21 cellular contexts compared by ENCODE assay signal in genomic region chr9:5846080-5846479, GRCh38. TPM values are rescaled to one million over a fixed set of nuclear protein-coding genes. Genes with fewer than 3 reads are reported as not detected.
A peak's percentile ranks its signal among the peaks of the same experiment; 100 is the strongest.
DNase-seq lines count a peak whose midpoint lies in the region; ATAC-seq and TF ChIP-seq lines count a peak whose summit lies in the region.
"Had no signal": no experiment of that assay in that cellular context is flagged by ENCODE, and none has a peak within 500 bp of the region (broad histone marks: within the 10 kb centered on the region; RNA-seq: fewer than 3 reads in every experiment).

No MANE protein-coding gene starts in this region.

- H3K27me3 Mint-ChIP-seq in activated CD8-positive, alpha-beta T cell treated with anti-CD3 and anti-CD28 coated beads, Interleukin-2, amount 10 ng/mL, durations not matched to agents 7 days and 5 days (ENCODE audit: low read depth), result no peaks in the 10 kb centered on the region
- no peaks in the 10 kb centered on the region for H3K27me3 Mint-ChIP-seq in activated CD8-positive, alpha-beta T cell treated with anti-CD3 and anti-CD28 coated beads for 36 hours
- no peaks in the 10 kb centered on the region for H3K27me3 Mint-ChIP-seq in nephron (ENCODE audit: low read depth)

- no peaks in the 10 kb centered on the region for H3K36me3 ChIP-seq in Loucy (ENCODE audit: insufficient read depth, low read length)
- no peaks in the 10 kb centered on the region for H3K36me3 ChIP-seq in WERI-Rb-1
- H3K36me3 ChIP-seq: adrenal gland, SJCRH30 had no signal

- H3K4me3 ChIP-seq in Loucy (ENCODE audit: low read length, poor library complexity, severe bottlenecking), result no peak overlapping the region
- H3K4me3 ChIP-seq in WERI-Rb-1 (ENCODE audit: low read depth, low read length), result no peak overlapping the region
- H3K4me3 ChIP-seq: adrenal gland, dorsolateral prefrontal cortex, esophagus muscularis mucosa, SJCRH30 had no signal

- H3K4me1 Mint-ChIP-seq in activated CD8-positive, alpha-beta T cell treated with anti-CD3 and anti-CD28 coated beads, Interleukin-2, amount 10 ng/mL, durations not matched to agents 7 days and 5 days (ENCODE audit: low read depth), result peaks cover 88% of the 10 kb centered on the region
- H3K4me1 Mint-ChIP-seq in activated CD8-positive, alpha-beta T cell treated with anti-CD3 and anti-CD28 coated beads for 36 hours (ENCODE audit: low read depth), result peaks cover 66% of the 10 kb centered on the region
- H3K4me1 Mint-ChIP-seq in nephron, result peaks cover 43% of the 10 kb centered on the region

- H4K20me1 ChIP-seq in Loucy (ENCODE audit: insufficient read depth, low read length, poor library complexity, severe bottlenecking), result no peaks in the 10 kb centered on the region

- POLR2A ChIA-PET in activated CD8-positive, alpha-beta T cell treated with anti-CD3 and anti-CD28 coated beads, Interleukin-2, amount 10 ng/mL, durations not matched to agents 7 days and 5 days (lab: Charles Lee), result no interaction called here
- POLR2A ChIA-PET in activated CD8-positive, alpha-beta T cell treated with anti-CD3 and anti-CD28 coated beads for 36 hours (lab: Charles Lee), result interaction anchor here (1.0 to 1.3 kb wide), 2 partner anchors 13 to 21 kb away, joined by 3 to 7 read pairs; partner anchors contain the start of gene ERMP1

- no peak for ATAC-seq in activated CD8-positive, alpha-beta T cell treated with anti-CD3 and anti-CD28 coated beads, Interleukin-2, amount 10 ng/mL, durations not matched to agents 7 days and 5 days
- ATAC-seq in activated CD8-positive, alpha-beta T cell treated with anti-CD3 and anti-CD28 coated beads for 36 hours, result no peak

- DNase-seq in activated CD8-positive, alpha-beta T cell treated with anti-CD3 and anti-CD28 coated beads, Interleukin-2, amount 10 ng/mL, durations not matched to agents 7 days and 5 days, result no peak
- DNase-seq in activated CD8-positive, alpha-beta T cell treated with anti-CD3 and anti-CD28 coated beads for 36 hours, result no peak
- peak; percentile 83 for DNase-seq in WERI-Rb-1
- DNase-seq in amygdala (lab: John Stamatoyannopoulos, UW), result no peak
- no peak for DNase-seq in dermis blood vessel endothelial cell
- DNase-seq in OCI-M2 (lab: John Stamatoyannopoulos, UW; ENCODE audit: unreplicated experiment), result no peak
- DNase-seq: ACHN; activated CD4-positive, alpha-beta T cell treated with anti-CD3 and anti-CD28 coated beads, Interleukin-2, amount 50 U/mL, for 1 hour; activated T-cell treated with anti-CD3 and anti-CD28 coated beads, Interleukin-2, amount 50 U/mL, for 48 hours; adrenal gland; Caco-2; dorsolateral prefrontal cortex; NCI-H187 treated with DMSO at 0.1 percent for 48 hours; SJCRH30; stimulated activated CD4-positive, alpha-beta T cell treated with anti-CD3 and anti-CD28 coated beads, Interleukin-1b, Interleukin-23, amount 100 ng/mL, for 48 hours had no signal

- peaks cover 5% of the 10 kb centered on the region for H3K9me3 Mint-ChIP-seq in activated CD8-positive, alpha-beta T cell treated with anti-CD3 and anti-CD28 coated beads, Interleukin-2, amount 10 ng/mL, durations not matched to agents 7 days and 5 days (ENCODE audit: insufficient read depth)
- H3K9me3 Mint-ChIP-seq in activated CD8-positive, alpha-beta T cell treated with anti-CD3 and anti-CD28 coated beads for 36 hours, result peaks cover 2% of the 10 kb centered on the region
- H3K9me3 Mint-ChIP-seq in nephron, result no peaks in the 10 kb centered on the region
- H3K9me3 Mint-ChIP-seq: stimulated activated naive CD8-positive, alpha-beta T cell treated with anti-CD3 and anti-CD28 coated beads, Interleukin-15, Interleukin-2, amounts not matched to agents 100 ng/mL and 50 ng/mL, for 24 hours had no signal

- H3K27me3 ChIP-seq in Loucy (ENCODE audit: insufficient read depth, low read length, poor library complexity, severe bottlenecking), result no peaks in the 10 kb centered on the region
- H3K27me3 ChIP-seq in WERI-Rb-1 (ENCODE audit: insufficient read depth, low read depth, severe bottlenecking), result no peaks in the 10 kb centered on the region
- H3K27me3 ChIP-seq: adrenal gland, dorsolateral prefrontal cortex, esophagus muscularis mucosa, SJCRH30 had no signal

- peak overlapping the region; percentile 71 for H3K9ac ChIP-seq in Loucy (ENCODE audit: low read depth, low read length, poor library complexity, severe bottlenecking)

- H3K36me3 Mint-ChIP-seq in activated CD8-positive, alpha-beta T cell treated with anti-CD3 and anti-CD28 coated beads, Interleukin-2, amount 10 ng/mL, durations not matched to agents 7 days and 5 days (ENCODE audit: low read depth), result peaks cover 53% of the 10 kb centered on the region
- peaks cover 2% of the 10 kb centered on the region for H3K36me3 Mint-ChIP-seq in activated CD8-positive, alpha-beta T cell treated with anti-CD3 and anti-CD28 coated beads for 36 hours (ENCODE audit: low read depth)
- peaks cover 3% of the 10 kb centered on the region for H3K36me3 Mint-ChIP-seq in nephron (ENCODE audit: low read depth)

- H3K79me2 ChIP-seq in Loucy (ENCODE audit: insufficient read depth, low read length), result no peaks in the 10 kb centered on the region

- peak overlapping the region; percentile 76 for H3K27ac Mint-ChIP-seq in activated CD8-positive, alpha-beta T cell treated with anti-CD3 and anti-CD28 coated beads, Interleukin-2, amount 10 ng/mL, durations not matched to agents 7 days and 5 days
- H3K27ac Mint-ChIP-seq in activated CD8-positive, alpha-beta T cell treated with anti-CD3 and anti-CD28 coated beads for 36 hours, result no peak overlapping the region
- peak overlapping the region; percentile 75 to 100 (median 80) for H3K27ac Mint-ChIP-seq in nephron

- no peak overlapping the region for H2AFZ ChIP-seq in Loucy (ENCODE audit: low read length)

- peak overlapping the region; percentile 38 for H3K27ac ChIP-seq in WERI-Rb-1
- H3K27ac ChIP-seq: esophagus muscularis mucosa, SJCRH30 had no signal

- no peak for TF ChIP-seq CTCF in activated CD8-positive, alpha-beta T cell treated with anti-CD3 and anti-CD28 coated beads for 36 hours (IDR thresholded peaks at IDR 0.05)
- no peak for TF ChIP-seq CTCF in Loucy (conservative IDR thresholded peaks at IDR 0.05; ENCODE audit: low read length)
- no peak for TF ChIP-seq CTCF in WERI-Rb-1 (IDR thresholded peaks at IDR 0.05; ENCODE audit: low read depth, low read length)
- TF ChIP-seq CTCF in nephron (IDR thresholded peaks at IDR 0.05; ENCODE audit: unreplicated experiment in 3 of 3), result no peak

- H3K4me1 ChIP-seq in Loucy (ENCODE audit: insufficient read depth, low read length, poor library complexity, severe bottlenecking), result peaks cover 84% of the 10 kb centered on the region
- H3K4me1 ChIP-seq: esophagus muscularis mucosa had no signal

- CTCF ChIA-PET in activated CD8-positive, alpha-beta T cell treated with anti-CD3 and anti-CD28 coated beads, Interleukin-2, amount 10 ng/mL, durations not matched to agents 7 days and 5 days (lab: Charles Lee), result interaction anchor here (1.1 to 1.6 kb wide), 3 partner anchors 11 to 75 kb away, joined by 3 to 11 read pairs (median 3); partner anchors contain the start of gene ERMP1
- CTCF ChIA-PET in activated CD8-positive, alpha-beta T cell treated with anti-CD3 and anti-CD28 coated beads for 36 hours (lab: Charles Lee), result interaction anchor here (0.9 to 12.3 kb wide), 2 partner anchors 13 to 15 kb away, joined by 3 to 124 read pairs; partner anchors contain the start of gene ERMP1

- no peaks in the 10 kb centered on the region for H3K9me2 ChIP-seq in Loucy (replicated peaks; ENCODE audit: low read depth, low read length)

- no peak overlapping the region for H3K4me3 Mint-ChIP-seq in activated CD8-positive, alpha-beta T cell treated with anti-CD3 and anti-CD28 coated beads, Interleukin-2, amount 10 ng/mL, durations not matched to agents 7 days and 5 days
- no peak overlapping the region for H3K4me3 Mint-ChIP-seq in activated CD8-positive, alpha-beta T cell treated with anti-CD3 and anti-CD28 coated beads for 36 hours
- no peak overlapping the region for H3K4me3 Mint-ChIP-seq in nephron
- H3K4me3 Mint-ChIP-seq: stimulated activated naive CD8-positive, alpha-beta T cell treated with anti-CD3 and anti-CD28 coated beads, Interleukin-15, Interleukin-2, amounts not matched to agents 100 ng/mL and 50 ng/mL, for 24 hours had no signal

- H3F3A ChIP-seq in Loucy (ENCODE audit: low read depth), result peaks cover 19% of the 10 kb centered on the region

- H3K9me3 ChIP-seq in Loucy (ENCODE audit: insufficient read depth, low read depth, low read length) (no peaks in the 10 kb centered on the region), WERI-Rb-1 (ENCODE audit: severe bottlenecking) (no peaks in the 10 kb centered on the region)
- H3K9me3 ChIP-seq: adrenal gland, Caco-2, esophagus muscularis mucosa, SJCRH30 had no signal

- peak overlapping the region; percentile 77 for H3K4me2 ChIP-seq in Loucy (ENCODE audit: low read depth, low read length, poor library complexity, severe bottlenecking)

- intact Hi-C loops in activated CD8-positive, alpha-beta T cell treated with anti-CD3 and anti-CD28 coated beads for 36 hours (cut with micrococcal nuclease), result no loop called here

RNA-seq across cellular contexts. Expression of gene ERMP1, which starts 13.2 kb away (rescaled TPM):
- total RNA-seq in activated CD8-positive, alpha-beta T cell treated with anti-CD3 and anti-CD28 coated beads, Interleukin-2, amount 10 ng/mL, durations not matched to agents 7 days and 5 days, result 10 to 100 TPM; 28.0 to 30.6 TPM
- total RNA-seq in activated CD8-positive, alpha-beta T cell treated with anti-CD3 and anti-CD28 coated beads for 36 hours, result 10 to 100 TPM; 14.7 to 15.9 TPM
- 36.6 and 45.9 TPM in 2 replicates for total RNA-seq in dermis blood vessel endothelial cell

RNA-seq across cellular contexts. Expression of gene MLANA, which starts 44.6 kb away (rescaled TPM):
- total RNA-seq in activated CD8-positive, alpha-beta T cell treated with anti-CD3 and anti-CD28 coated beads, Interleukin-2, amount 10 ng/mL, durations not matched to agents 7 days and 5 days, result not detected
- not detected for total RNA-seq in activated CD8-positive, alpha-beta T cell treated with anti-CD3 and anti-CD28 coated beads for 36 hours
- not detected in 2 replicates for total RNA-seq in dermis blood vessel endothelial cell
- total RNA-seq: adrenal gland, Caco-2, dorsolateral prefrontal cortex, esophagus muscularis mucosa, OCI-LY7, osteoblast had no signal
